Comparison of ENCODE assay signal across 40 cellular contexts in the genomic region with DNA sequence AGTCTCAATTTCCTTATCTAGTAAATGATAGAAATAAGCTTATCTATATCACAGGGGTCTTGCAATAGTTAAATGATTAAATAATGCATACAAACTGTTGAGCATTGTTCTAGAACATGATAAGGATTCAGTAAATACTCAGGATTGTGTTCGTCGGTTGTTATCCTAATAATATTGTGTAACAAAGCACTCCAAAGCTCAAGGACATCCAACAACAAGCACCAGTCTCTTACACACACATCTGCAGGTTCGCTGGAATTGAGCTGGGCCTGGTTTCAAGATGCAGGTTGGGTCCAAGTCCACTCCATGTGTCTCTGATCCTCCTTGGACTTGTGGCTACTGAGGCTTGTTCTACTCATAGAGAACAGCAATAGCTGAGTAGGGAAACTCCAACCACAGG.
"Had no signal": no experiment of that assay in that cellular context is flagged by ENCODE, and none has a peak within 500 bp of the region (broad histone marks: within the 10 kb centered on the region; RNA-seq: fewer than 3 reads in every experiment).

No MANE protein-coding gene starts in this region.

- H3K27ac ChIP-seq: adrenal gland, ascending aorta, body of pancreas, brain microvascular endothelial cell, breast epithelium, cardiac muscle cell had no signal

- DNase-seq: activated effector memory CD4-positive, alpha-beta T cell treated with anti-CD3 and anti-CD28 coated beads, Interleukin-2, amount 50 U/mL, for 16 hours; activated effector memory CD4-positive, alpha-beta T cell treated with Interleukin-2 at 50 U/mL for 16 hours; activated gamma-delta T cell; activated gamma-delta T cell treated with Interleukin-2 at 50 U/mL for 16 hours; activated naive CD4-positive, alpha-beta T cell; activated naive CD4-positive, alpha-beta T cell treated with anti-CD3 and anti-CD28 coated beads for 36 hours; activated naive CD4-positive, alpha-beta T cell treated with anti-CD3 and anti-CD28 coated beads, Interleukin-2, amount 10 ng/mL, durations not matched to agents 7 days and 5 days; activated naive CD4-positive, alpha-beta T cell treated with anti-CD3 and anti-CD28 coated beads, Interleukin-2, amount 50 U/mL, for 16 hours; activated naive CD4-positive, alpha-beta T cell treated with Interleukin-2 at 50 U/mL for 16 hours; activated naive CD8-positive, alpha-beta T cell treated with anti-CD3 and anti-CD28 coated beads for 36 hours; activated naive CD8-positive, alpha-beta T cell treated with anti-CD3 and anti-CD28 coated beads, Interleukin-2, amount 10 ng/mL, durations not matched to agents 7 days and 5 days; activated naive CD8-positive, alpha-beta T cell treated with anti-CD3 and anti-CD28 coated beads, Interleukin-2, amount 50 U/mL, for 24 hours; activated T-cell treated with anti-CD3 and anti-CD28 coated beads, Interleukin-2, amount 50 U/mL, for 1 hour; activated T-cell treated with anti-CD3 and anti-CD28 coated beads, Interleukin-2, amount 50 U/mL, for 24 hours; activated T-cell treated with anti-CD3 and anti-CD28 coated beads, Interleukin-2, amount 50 U/mL, for 4 hours; activated T-cell treated with anti-CD3 and anti-CD28 coated beads, Interleukin-2, amount 50 U/mL, for 48 hours; activated T-cell treated with anti-CD3 and anti-CD28 coated beads, Interleukin-2, amount 50 U/mL, for 72 hours; adrenal gland; amniotic stem cell; amygdala; anterior cingulate cortex; aorta; body of pancreas; brain microvascular endothelial cell; caudate nucleus; central memory CD4-positive, alpha-beta T cell; cerebellar nuclear complex had no signal

- H3K9me3 ChIP-seq: adrenal gland, ascending aorta, body of pancreas, breast epithelium had no signal

- H3K4me3 ChIP-seq: adrenal gland, ascending aorta, body of pancreas, breast epithelium, cardiac muscle cell had no signal

- H3K27ac Mint-ChIP-seq: activated naive CD4-positive, alpha-beta T cell treated with anti-CD3 and anti-CD28 coated beads for 36 hours; activated naive CD4-positive, alpha-beta T cell treated with anti-CD3 and anti-CD28 coated beads, Interleukin-2, amount 10 ng/mL, durations not matched to agents 7 days and 5 days; activated naive CD4-positive, alpha-beta T cell treated with anti-CD3 and anti-CD28 coated beads, Interleukin-2, amount 50 U/mL, for 24 hours; activated naive CD4-positive, alpha-beta T cell treated with anti-CD3 and anti-CD28 coated beads, Interleukin-2, amount 50 U/mL, for 72 hours; activated naive CD8-positive, alpha-beta T cell; activated naive CD8-positive, alpha-beta T cell treated with anti-CD3 and anti-CD28 coated beads for 36 hours; activated naive CD8-positive, alpha-beta T cell treated with anti-CD3 and anti-CD28 coated beads, Interleukin-2, amount 10 ng/mL, durations not matched to agents 7 days and 5 days; activated naive CD8-positive, alpha-beta T cell treated with anti-CD3 and anti-CD28 coated beads, Interleukin-2, amount 50 U/mL, for 24 hours; activated T-cell treated with anti-CD3 and anti-CD28 coated beads, Interleukin-2, amount 50 U/mL, for 24 hours; activated T-cell treated with anti-CD3 and anti-CD28 coated beads, Interleukin-2, amount 50 U/mL, for 72 hours; activated T-helper 1 cell treated with anti-CD3 and anti-CD28 coated beads, Interleukin-12 subunit alpha, Interleukin-12 subunit beta, Interleukin-2, Interleukin-4 antibody, amounts not matched to agents 30 ng/mL and 10 ng/mL and 1 ng/mL, durations not matched to agents 14 hours and 24 hours and 36 hours; activated T-helper 17 cell treated with anti-CD3 and anti-CD28 coated beads, Interleukin-2, amount 50 U/mL, for 72 hours; activated T-helper 2 cell treated with anti-CD3 and anti-CD28 coated beads, Interferon-gamma antibody, Interleukin-2, Interleukin-4, amounts not matched to agents 10 μg/mL and 5 μg/mL and 100 μg/mL, durations not matched to agents 14 hours and 24 hours and 36 hours; brain had no signal

- H3K27me3 Mint-ChIP-seq: activated naive CD4-positive, alpha-beta T cell treated with anti-CD3 and anti-CD28 coated beads, Interleukin-2, amount 10 ng/mL, durations not matched to agents 7 days and 5 days; activated naive CD8-positive, alpha-beta T cell treated with anti-CD3 and anti-CD28 coated beads for 36 hours; activated naive CD8-positive, alpha-beta T cell treated with anti-CD3 and anti-CD28 coated beads, Interleukin-2, amount 50 U/mL, for 24 hours; activated T-cell treated with anti-CD3 and anti-CD28 coated beads, Interleukin-2, amount 50 U/mL, for 24 hours; activated T-helper 17 cell treated with anti-CD3 and anti-CD28 coated beads, Interleukin-2, amount 50 U/mL, for 72 hours had no signal

- H3K4me1 ChIP-seq: adrenal gland, ascending aorta, body of pancreas, breast epithelium had no signal

- H3K27me3 ChIP-seq: adrenal gland, ascending aorta, body of pancreas, brain microvascular endothelial cell, breast epithelium, cardiac muscle cell had no signal

- H3K36me3 Mint-ChIP-seq: activated naive CD4-positive, alpha-beta T cell treated with anti-CD3 and anti-CD28 coated beads, Interleukin-2, amount 10 ng/mL, durations not matched to agents 7 days and 5 days; activated naive CD4-positive, alpha-beta T cell treated with anti-CD3 and anti-CD28 coated beads, Interleukin-2, amount 50 U/mL, for 24 hours; activated naive CD4-positive, alpha-beta T cell treated with anti-CD3 and anti-CD28 coated beads, Interleukin-2, amount 50 U/mL, for 72 hours; activated naive CD8-positive, alpha-beta T cell; activated naive CD8-positive, alpha-beta T cell treated with anti-CD3 and anti-CD28 coated beads for 36 hours; activated naive CD8-positive, alpha-beta T cell treated with anti-CD3 and anti-CD28 coated beads, Interleukin-2, amount 10 ng/mL, durations not matched to agents 7 days and 5 days; brain had no signal

- ATAC-seq: activated naive CD4-positive, alpha-beta T cell treated with anti-CD3 and anti-CD28 coated beads, Interleukin-2, amount 50 U/mL, for 72 hours; activated naive CD8-positive, alpha-beta T cell treated with anti-CD3 and anti-CD28 coated beads, Interleukin-2, amount 50 U/mL, for 24 hours; activated T-cell treated with anti-CD3 and anti-CD28 coated beads, Interleukin-2, amount 50 U/mL, for 4 hours; activated T-cell treated with anti-CD3 and anti-CD28 coated beads, Interleukin-2, amount 50 U/mL, for 72 hours; activated T-helper 17 cell treated with anti-CD3 and anti-CD28 coated beads, Interleukin-2, amount 50 U/mL, for 72 hours; body of pancreas had no signal

- FAIRE-seq: astrocyte, bronchial epithelial cell had no signal

- H3K36me3 ChIP-seq: adrenal gland, ascending aorta, brain microvascular endothelial cell, breast epithelium, cardiac muscle cell had no signal

- H3K4me1 Mint-ChIP-seq: activated naive CD4-positive, alpha-beta T cell treated with anti-CD3 and anti-CD28 coated beads, Interleukin-2, amount 10 ng/mL, durations not matched to agents 7 days and 5 days; activated naive CD4-positive, alpha-beta T cell treated with anti-CD3 and anti-CD28 coated beads, Interleukin-2, amount 50 U/mL, for 24 hours; activated naive CD8-positive, alpha-beta T cell treated with anti-CD3 and anti-CD28 coated beads for 36 hours; activated naive CD8-positive, alpha-beta T cell treated with anti-CD3 and anti-CD28 coated beads, Interleukin-2, amount 10 ng/mL, durations not matched to agents 7 days and 5 days; activated naive CD8-positive, alpha-beta T cell treated with anti-CD3 and anti-CD28 coated beads, Interleukin-2, amount 50 U/mL, for 24 hours; activated T-helper 17 cell treated with anti-CD3 and anti-CD28 coated beads, Interleukin-2, amount 50 U/mL, for 72 hours; brain; central memory CD8-positive, alpha-beta T cell had no signal

- H3K4me3 Mint-ChIP-seq: activated naive CD4-positive, alpha-beta T cell treated with anti-CD3 and anti-CD28 coated beads for 36 hours; activated naive CD4-positive, alpha-beta T cell treated with anti-CD3 and anti-CD28 coated beads, Interleukin-2, amount 10 ng/mL, durations not matched to agents 7 days and 5 days; activated naive CD4-positive, alpha-beta T cell treated with anti-CD3 and anti-CD28 coated beads, Interleukin-2, amount 50 U/mL, for 24 hours; activated naive CD8-positive, alpha-beta T cell; activated naive CD8-positive, alpha-beta T cell treated with anti-CD3 and anti-CD28 coated beads for 36 hours; activated naive CD8-positive, alpha-beta T cell treated with anti-CD3 and anti-CD28 coated beads, Interleukin-2, amount 10 ng/mL, durations not matched to agents 7 days and 5 days; activated naive CD8-positive, alpha-beta T cell treated with anti-CD3 and anti-CD28 coated beads, Interleukin-2, amount 50 U/mL, for 24 hours; activated T-cell treated with anti-CD3 and anti-CD28 coated beads, Interleukin-2, amount 50 U/mL, for 24 hours; activated T-cell treated with anti-CD3 and anti-CD28 coated beads, Interleukin-2, amount 50 U/mL, for 4 hours; activated T-cell treated with anti-CD3 and anti-CD28 coated beads, Interleukin-2, amount 50 U/mL, for 72 hours; activated T-helper 1 cell treated with anti-CD3 and anti-CD28 coated beads, Interleukin-12 subunit alpha, Interleukin-12 subunit beta, Interleukin-2, Interleukin-4 antibody, amounts not matched to agents 30 ng/mL and 10 ng/mL and 1 ng/mL, durations not matched to agents 14 hours and 24 hours and 36 hours; activated T-helper 17 cell treated with anti-CD3 and anti-CD28 coated beads, Interleukin-2, amount 50 U/mL, for 72 hours; brain; central memory CD8-positive, alpha-beta T cell had no signal
